27 cellular contexts compared by ENCODE assay signal in genomic region chrX:49727847-49728246, GRCh38. TPM values are rescaled to one million over a fixed set of nuclear protein-coding genes. Genes with fewer than 3 reads are reported as not detected.
"Had no signal": no experiment of that assay in that cellular context is flagged by ENCODE, and none has a peak within 500 bp of the region (broad histone marks: within the 10 kb centered on the region; RNA-seq: fewer than 3 reads in every experiment).

No MANE protein-coding gene starts in this region.

- H3K4me1 Mint-ChIP-seq: mesothelial cell of epicardium had no signal

- H3K4me1 ChIP-seq: esophagus squamous epithelium, gastroesophageal sphincter, heart left ventricle, left lung, lower lobe of right lung had no signal

- H3K4me3 Mint-ChIP-seq: mesothelial cell of epicardium had no signal

- ATAC-seq: esophagus mucosa, gastroesophageal sphincter, heart left ventricle, left cardiac atrium, left lung, left ventricle myocardium superior, lower lobe of right lung, mucosa of descending colon had no signal

- DNase-seq: cerebellar nuclear complex; dermis blood vessel endothelial cell; dorsolateral prefrontal cortex; effector CD4-positive, alpha-beta T cell; effector memory CD4-positive, alpha-beta T cell; erythroblast; esophagus squamous epithelium; foreskin fibroblast; foreskin melanocyte; heart left ventricle; hippocampal formation; left cardiac atrium; left ventricle myocardium superior; lower lobe of right lung; mesenchymal stem cell; mucosa of descending colon had no signal

- H3K27ac Mint-ChIP-seq: mesothelial cell of epicardium had no signal

- H3K4me3 ChIP-seq: coronary artery, dorsolateral prefrontal cortex, esophagus squamous epithelium, gastroesophageal sphincter, heart left ventricle, left lung, lower lobe of right lung, mucosa of descending colon had no signal

- H3K27me3 ChIP-seq: esophagus squamous epithelium, gastroesophageal sphincter, left lung had no signal

- H3K27ac ChIP-seq: coronary artery, dorsolateral prefrontal cortex, epithelial cell of prostate, esophagus squamous epithelium, gastroesophageal sphincter, heart left ventricle, left lung, lower lobe of right lung had no signal

- H3K36me3 Mint-ChIP-seq: mesothelial cell of epicardium had no signal

- H3K9me3 ChIP-seq: esophagus squamous epithelium, gastroesophageal sphincter, heart left ventricle, left lung, lower lobe of right lung, mucosa of descending colon had no signal

- H3K36me3 ChIP-seq: esophagus squamous epithelium, gastroesophageal sphincter, heart left ventricle, left lung, lower lobe of right lung had no signal

RNA-seq across cellular contexts. Expression of gene PAGE1, which starts 32.1 kb away (rescaled TPM):
- total RNA-seq: dermis blood vessel endothelial cell, dorsolateral prefrontal cortex, esophagus mucosa, esophagus squamous epithelium, gastroesophageal sphincter, heart left ventricle, kidney epithelial cell, left cardiac atrium, left lung, left ventricle myocardium superior, lower leg skin, lower lobe of right lung, lung microvascular endothelial cell, mesenteric fat pad, mesothelial cell of epicardium, mucosa of descending colon had no signal
- polyA plus RNA-seq: heart left ventricle, keratinocyte had no signal
